In genomic region chr3:15611018-15611417, GRCh38 we compare ENCODE assay signal across 20 cellular contexts.
"Had no signal": no experiment of that assay in that cellular context is flagged by ENCODE, and none has a peak within 500 bp of the region (broad histone marks: within the 10 kb centered on the region; RNA-seq: fewer than 3 reads in every experiment).

No MANE protein-coding gene starts in this region.

- H3K27ac ChIP-seq: adrenal gland, cardiac muscle cell, dorsolateral prefrontal cortex, left lung, thyroid gland, WERI-Rb-1 had no signal

- H3K4me3 ChIP-seq: adrenal gland, cardiac muscle cell, dorsolateral prefrontal cortex, left lung, smooth muscle cell, thyroid gland had no signal

- H3K4me3 Mint-ChIP-seq: activated CD4-positive, alpha-beta T cell treated with anti-CD3 and anti-CD28 coated beads for 36 hours; activated CD8-positive, alpha-beta T cell treated with anti-CD3 and anti-CD28 coated beads for 36 hours; activated T-cell treated with anti-CD3 and anti-CD28 coated beads, Interleukin-2, amount 50 U/mL, for 4 hours; naive thymus-derived CD8-positive, alpha-beta T cell; T-cell had no signal

- H3K9me3 Mint-ChIP-seq: activated CD8-positive, alpha-beta T cell treated with anti-CD3 and anti-CD28 coated beads for 36 hours; activated T-cell treated with anti-CD3 and anti-CD28 coated beads, Interleukin-2, amount 50 U/mL, for 4 hours; naive thymus-derived CD8-positive, alpha-beta T cell; T-cell had no signal

- H3K27me3 Mint-ChIP-seq: activated CD4-positive, alpha-beta T cell treated with anti-CD3 and anti-CD28 coated beads for 36 hours; activated CD8-positive, alpha-beta T cell treated with anti-CD3 and anti-CD28 coated beads for 36 hours; naive thymus-derived CD8-positive, alpha-beta T cell; T-cell had no signal

- H3K27ac Mint-ChIP-seq: activated CD4-positive, alpha-beta T cell treated with anti-CD3 and anti-CD28 coated beads for 36 hours; activated CD8-positive, alpha-beta T cell treated with anti-CD3 and anti-CD28 coated beads for 36 hours; naive thymus-derived CD8-positive, alpha-beta T cell; T-cell had no signal

- DNase-seq: activated CD4-positive, alpha-beta T cell treated with anti-CD3 and anti-CD28 coated beads for 36 hours; activated CD8-positive, alpha-beta T cell treated with anti-CD3 and anti-CD28 coated beads for 36 hours; activated effector memory CD4-positive, alpha-beta T cell treated with Interleukin-2 at 50 U/mL for 16 hours; activated naive CD4-positive, alpha-beta T cell treated with anti-CD3 and anti-CD28 coated beads, Interleukin-2, amount 50 U/mL, for 16 hours; activated T-cell treated with anti-CD3 and anti-CD28 coated beads, Interleukin-2, amount 50 U/mL, for 4 hours; adrenal gland; dorsolateral prefrontal cortex; erythroblast; hippocampal formation; left lung; mesenchymal stem cell; naive thymus-derived CD8-positive, alpha-beta T cell; retina; stimulated activated naive CD8-positive, alpha-beta T cell treated with anti-CD3 and anti-CD28 coated beads, Interleukin-15, Interleukin-2, amounts not matched to agents 100 U/mL and 50 U/mL, for 24 hours; T-cell; T1000; thyroid gland; WERI-Rb-1 had no signal

- ATAC-seq: activated CD4-positive, alpha-beta T cell treated with anti-CD3 and anti-CD28 coated beads for 36 hours; activated CD8-positive, alpha-beta T cell treated with anti-CD3 and anti-CD28 coated beads for 36 hours; activated T-cell treated with anti-CD3 and anti-CD28 coated beads, Interleukin-2, amount 50 U/mL, for 4 hours; naive thymus-derived CD8-positive, alpha-beta T cell; stimulated activated naive CD8-positive, alpha-beta T cell treated with anti-CD3 and anti-CD28 coated beads, Interleukin-15, Interleukin-2, amounts not matched to agents 100 U/mL and 50 U/mL, for 24 hours; T-cell had no signal

- H3K4me2 ChIP-seq: smooth muscle cell had no signal

- H3K27me3 ChIP-seq: adrenal gland, cardiac muscle cell, dorsolateral prefrontal cortex, left lung, thyroid gland had no signal

- H3K9me3 ChIP-seq: adrenal gland, left lung, thyroid gland had no signal

- H3K36me3 ChIP-seq: adrenal gland, cardiac muscle cell, left lung, thyroid gland, WERI-Rb-1 had no signal
